In the genomic region with DNA sequence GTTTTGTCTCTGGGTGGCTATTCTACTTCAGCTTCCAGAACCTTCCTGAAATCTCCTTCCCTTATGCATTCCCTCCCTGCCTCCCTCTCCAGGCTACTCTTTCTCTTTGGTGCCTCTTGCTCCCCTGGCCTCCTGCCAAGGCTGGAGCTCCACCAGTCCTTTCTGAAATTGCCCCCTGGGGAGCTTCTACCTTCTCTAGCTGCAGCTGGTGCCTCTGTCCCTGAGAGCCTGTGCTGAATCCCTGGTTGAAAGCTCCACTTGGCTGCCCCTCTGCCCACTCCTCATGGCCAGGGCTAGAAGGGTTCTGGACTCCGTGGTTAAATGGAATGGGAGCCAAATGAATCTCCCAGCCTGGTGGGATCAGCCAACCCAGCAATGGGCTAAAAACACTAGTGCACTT, we compare ENCODE assay signal across 11 cellular contexts.
A peak's percentile ranks its signal among the peaks of the same experiment; 100 is the strongest.
DNase-seq lines count a peak whose midpoint lies in the region.
"Had no signal": no experiment of that assay in that cellular context is flagged by ENCODE, and none has a peak within 500 bp of the region (broad histone marks: within the 10 kb centered on the region; RNA-seq: fewer than 3 reads in every experiment).

No MANE protein-coding gene starts in this region.

- DNase-seq in COLO668 (lab: John Stamatoyannopoulos, UW; ENCODE audit: unreplicated experiment) (peak; percentile 64), NCI-H1105 treated with DMSO at 0.1 percent for 48 hours (lab: John Stamatoyannopoulos, UW) (peak; percentile 64), SHP77 treated with DMSO at 0.1 percent for 48 hours (lab: John Stamatoyannopoulos, UW) (peak; percentile 2), hepatic stellate cell (ENCODE audit: low spot score) (peak; percentile 38), SK-N-DZ (ENCODE audit: low spot score) (no peak), Ammon's horn (ENCODE audit: low spot score) (no peak), A172 (ENCODE audit: low spot score) (no peak), mucosa of gallbladder (ENCODE audit: low spot score) (no peak)
- DNase-seq: activated naive CD4-positive, alpha-beta T cell; CD4-positive, alpha-beta memory T cell; erythroblast had no signal

Comparison
In these comparisons a context has a peak if more than half of its experiments do, and no peak if none do; other contexts are left out.
1. DNase-seq: peak in COLO668 (single experiment), NCI-H1105 treated with DMSO at 0.1 percent for 48 hours (single experiment), SHP77 treated with DMSO at 0.1 percent for 48 hours (single experiment) and hepatic stellate cell (single experiment); none in SK-N-DZ (single experiment), Ammon's horn (single experiment), A172 (single experiment) and mucosa of gallbladder (single experiment).